Comparison of ENCODE assay signal across 9 cellular contexts in genomic region chr7:7438851-7439250, GRCh38.
DNase-seq lines count a peak whose midpoint lies in the region; ATAC-seq and TF ChIP-seq lines count a peak whose summit lies in the region.
"Had no signal": no experiment of that assay in that cellular context is flagged by ENCODE, and none has a peak within 500 bp of the region (broad histone marks: within the 10 kb centered on the region; RNA-seq: fewer than 3 reads in every experiment).

No MANE protein-coding gene starts in this region.

- H3K36me3 ChIP-seq in breast epithelium, result no peaks in the 10 kb centered on the region
- H3K36me3 ChIP-seq in vagina, result no peaks in the 10 kb centered on the region
- no peaks in the 10 kb centered on the region for H3K36me3 ChIP-seq in testis (ENCODE audit: low read depth, missing control alignments)

- no peaks in the 10 kb centered on the region for H3K9me3 ChIP-seq in breast epithelium
- H3K9me3 ChIP-seq in vagina, result no peaks in the 10 kb centered on the region
- H3K9me3 ChIP-seq in testis, result no peaks in the 10 kb centered on the region

- DNase-seq in MCF 10A (ENCODE audit: unreplicated experiment) (peak; percentile 95), breast epithelium (ENCODE audit: low spot score in 2 of 2) (no peak), RKO (ENCODE audit: low spot score) (peak; percentile 98), fibroblast of the conjunctiva (ENCODE audit: low read depth) (peak; percentile 96), vagina (ENCODE audit: extremely low spot score in 2 of 2) (no peak), testis (no peak), cardiac septum (ENCODE audit: low spot score) (no peak)
- DNase-seq: midbrain had no signal

- TF ChIP-seq POLR2A in breast epithelium (IDR thresholded peaks at IDR 0.05), result no peak
- TF ChIP-seq POLR2A in vagina (IDR thresholded peaks at IDR 0.05), result no peak
- no peak for TF ChIP-seq POLR2A in testis (IDR thresholded peaks at IDR 0.05)

- H3K4me1 Mint-ChIP-seq in MCF 10A (ENCODE audit: insufficient read depth, unreplicated experiment), result peaks cover 13% of the 10 kb centered on the region

- CTCF ChIA-PET in MCF 10A (lab: Yijun Ruan, JAX), result interaction anchor here (0.6 to 2.2 kb wide), 16 partner anchors 8 to 336 kb away, joined by 3 to 15 read pairs (median 3); partner anchors contain the start of gene COL28A1

- no peak overlapping the region for H3K4me3 ChIP-seq in breast epithelium
- H3K4me3 ChIP-seq in vagina, result no peak overlapping the region
- H3K4me3 ChIP-seq in testis, result no peak overlapping the region

- H3K27ac ChIP-seq in breast epithelium (no peak overlapping the region), vagina (peak overlapping the region; percentile 38), testis (no peak overlapping the region)

- peak overlapping the region; percentile 88 for H3K27ac Mint-ChIP-seq in MCF 10A (ENCODE audit: low read depth, unreplicated experiment)

- POLR2A ChIA-PET in MCF 10A (lab: Yijun Ruan, JAX), result interaction anchor here (0.5 to 6.1 kb wide), 24 partner anchors 8 to 339 kb away, joined by 3 to 76 read pairs (median 4); partner anchors contain the start of genes COL28A1 and UMAD1

- peaks cover 7% of the 10 kb centered on the region for H3K9me3 Mint-ChIP-seq in MCF 10A (ENCODE audit: unreplicated experiment)

- ATAC-seq in GM21576 (IDR thresholded peaks at IDR 0.05; ENCODE audit: unreplicated experiment), result no peak

- no TSS peak for BruUV-seq in MCF 10A (replicated peaks; lab: Mats Ljungman, UMichigan)

- no peaks in the 10 kb centered on the region for H3K27me3 Mint-ChIP-seq in MCF 10A (ENCODE audit: insufficient read depth, unreplicated experiment)

- TF ChIP-seq CTCF in MCF 10A (IDR thresholded peaks at IDR 0.05; ENCODE audit: unreplicated experiment) (no peak), breast epithelium (IDR thresholded peaks at IDR 0.05) (no peak), vagina (IDR thresholded peaks at IDR 0.05) (no peak), testis (IDR thresholded peaks at IDR 0.05) (no peak)

- 68 to 70% methylated on average over 5 of the region's 5 CpGs for WGBS in testis, 2 donors

- intact Hi-C loops in MCF 10A (cut with micrococcal nuclease) (loop anchor here (1.0 to 5.0 kb wide), 2 partner anchors 53 to 257 kb away; partner anchors contain the start of gene C1GALT1), breast epithelium (cut with DNase I; ENCODE audit: low total_unique reads) (no loop called here), vagina (cut with DNase I) (no loop called here), testis (cut with DNase I; ENCODE audit: low total_unique reads) (no loop called here), cardiac septum (cut with DNase I) (no loop called here)

- peaks cover 5% of the 10 kb centered on the region for H3K36me3 Mint-ChIP-seq in MCF 10A (ENCODE audit: insufficient read depth, unreplicated experiment)

- H3K4me3 Mint-ChIP-seq in MCF 10A (ENCODE audit: unreplicated experiment), result peak overlapping the region; percentile 36

- no peaks in the 10 kb centered on the region for H3K27me3 ChIP-seq in breast epithelium
- no peaks in the 10 kb centered on the region for H3K27me3 ChIP-seq in vagina
- H3K27me3 ChIP-seq in testis, result no peaks in the 10 kb centered on the region

- no peaks in the 10 kb centered on the region for H3K4me1 ChIP-seq in breast epithelium
- peaks cover 12% of the 10 kb centered on the region for H3K4me1 ChIP-seq in vagina
- no peaks in the 10 kb centered on the region for H3K4me1 ChIP-seq in testis

Comparison
In these comparisons a context has a peak if more than half of its experiments do, and no peak if none do; other contexts are left out.
1. DNase-seq: peak in MCF 10A (single experiment), RKO (single experiment) and fibroblast of the conjunctiva (single experiment); none in breast epithelium (0 of 2), vagina (0 of 2), testis (single experiment) and cardiac septum (single experiment).